Comparison of ENCODE assay signal across 2 cellular contexts in the genomic region with DNA sequence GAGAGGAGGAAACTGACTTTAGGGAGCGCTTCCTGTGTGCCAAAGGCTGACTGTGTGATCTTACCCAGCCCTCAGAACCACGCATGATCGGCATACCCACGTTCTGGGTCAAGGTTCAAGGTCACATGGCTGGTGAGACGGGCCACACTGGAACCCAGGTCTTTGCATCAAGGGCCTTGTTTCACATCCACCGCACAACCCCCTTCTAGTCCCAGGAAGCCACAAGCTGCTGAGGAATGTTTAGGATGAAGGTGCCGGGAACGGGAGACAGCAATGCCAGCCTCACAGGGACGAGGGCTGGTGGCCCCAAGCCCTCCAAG.
TF ChIP-seq lines count a peak whose summit lies in the region.

No MANE protein-coding gene starts in this region.

TF ChIP-seq in HCT116, 20 proteins besides CTCF, POLR2A, EP300 and RAD21:
- TF ChIP-seq SRF (IDR thresholded peaks at IDR 0.05; ENCODE audit: low read depth) (no peak), SP1 (IDR thresholded peaks at IDR 0.05; ENCODE audit: low read depth) (no peak), FOSL1 (IDR thresholded peaks at IDR 0.05; ENCODE audit: low read depth) (no peak), EZH2phosphoT487 (IDR thresholded peaks at IDR 0.05; ENCODE audit: borderline replicate concordance) (no peak), ZNF274 (IDR thresholded peaks at IDR 0.05; ENCODE audit: low read depth, low read length) (no peak), ZFX (IDR thresholded peaks at IDR 0.05) (no peak), JUND (IDR thresholded peaks at IDR 0.05) (no peak), EZH2 (IDR thresholded peaks at IDR 0.05) (no peak), POLR2AphosphoS5 (IDR thresholded peaks at IDR 0.05; ENCODE audit: low read depth, low read length) (no peak)
- TF ChIP-seq, protein P1, sequence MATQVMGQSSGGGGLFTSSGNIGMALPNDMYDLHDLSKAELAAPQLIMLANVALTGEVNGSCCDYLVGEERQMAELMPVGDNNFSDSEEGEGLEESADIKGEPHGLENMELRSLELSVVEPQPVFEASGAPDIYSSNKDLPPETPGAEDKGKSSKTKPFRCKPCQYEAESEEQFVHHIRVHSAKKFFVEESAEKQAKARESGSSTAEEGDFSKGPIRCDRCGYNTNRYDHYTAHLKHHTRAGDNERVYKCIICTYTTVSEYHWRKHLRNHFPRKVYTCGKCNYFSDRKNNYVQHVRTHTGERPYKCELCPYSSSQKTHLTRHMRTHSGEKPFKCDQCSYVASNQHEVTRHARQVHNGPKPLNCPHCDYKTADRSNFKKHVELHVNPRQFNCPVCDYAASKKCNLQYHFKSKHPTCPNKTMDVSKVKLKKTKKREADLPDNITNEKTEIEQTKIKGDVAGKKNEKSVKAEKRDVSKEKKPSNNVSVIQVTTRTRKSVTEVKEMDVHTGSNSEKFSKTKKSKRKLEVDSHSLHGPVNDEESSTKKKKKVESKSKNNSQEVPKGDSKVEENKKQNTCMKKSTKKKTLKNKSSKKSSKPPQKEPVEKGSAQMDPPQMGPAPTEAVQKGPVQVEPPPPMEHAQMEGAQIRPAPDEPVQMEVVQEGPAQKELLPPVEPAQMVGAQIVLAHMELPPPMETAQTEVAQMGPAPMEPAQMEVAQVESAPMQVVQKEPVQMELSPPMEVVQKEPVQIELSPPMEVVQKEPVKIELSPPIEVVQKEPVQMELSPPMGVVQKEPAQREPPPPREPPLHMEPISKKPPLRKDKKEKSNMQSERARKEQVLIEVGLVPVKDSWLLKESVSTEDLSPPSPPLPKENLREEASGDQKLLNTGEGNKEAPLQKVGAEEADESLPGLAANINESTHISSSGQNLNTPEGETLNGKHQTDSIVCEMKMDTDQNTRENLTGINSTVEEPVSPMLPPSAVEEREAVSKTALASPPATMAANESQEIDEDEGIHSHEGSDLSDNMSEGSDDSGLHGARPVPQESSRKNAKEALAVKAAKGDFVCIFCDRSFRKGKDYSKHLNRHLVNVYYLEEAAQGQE (IDR thresholded peaks at IDR 0.05; ENCODE audit: low read depth): no peak

TF ChIP-seq in liver, 16 proteins besides CTCF, POLR2A, EP300 and RAD21:
- peak; percentile 47 for TF ChIP-seq NR2F2 (IDR thresholded peaks at IDR 0.05)
- no peak for TF ChIP-seq FOXA1 (IDR thresholded peaks at IDR 0.05)
